Comparison of ENCODE assay signal across 12 cellular contexts in genomic region chr1:1421907-1422464, GRCh38. TPM values are rescaled to one million over a fixed set of nuclear protein-coding genes. Genes with fewer than 3 reads are reported as not detected.
DNase-seq lines count a peak whose midpoint lies in the region; ATAC-seq and TF ChIP-seq lines count a peak whose summit lies in the region.
"Had no signal": no experiment of that assay in that cellular context is flagged by ENCODE, and none has a peak within 500 bp of the region (broad histone marks: within the 10 kb centered on the region; RNA-seq: fewer than 3 reads in every experiment).

No MANE protein-coding gene starts in this region.

- DNase-seq in H7 (peak; percentile 69), RWPE1 (ENCODE audit: low spot score) (no peak), iPS-NIHi11 (ENCODE audit: low spot score) (peak; percentile 5), substantia nigra (lab: John Stamatoyannopoulos, UW) (no peak), sigmoid colon (no peak), NCI-H146 (lab: John Stamatoyannopoulos, UW) (no peak), SIG-M5 (lab: John Stamatoyannopoulos, UW) (no peak)
- DNase-seq: activated CD4-positive, alpha-beta T cell treated with anti-CD3 and anti-CD28 coated beads, Interleukin-2, amount 10 ng/mL, durations not matched to agents 24 days and 14 days; activated T-cell treated with anti-CD3 and anti-CD28 coated beads, Interleukin-2, amount 50 U/mL, for 24 hours; NCI-H2029 had no signal

- CTCF ChIA-PET in RWPE1 (lab: Yijun Ruan, JAX) = interaction anchor here (0.5 kb wide), 1 partner anchor 70 kb away, joined by 3 read pairs; no protein-coding TSS in a partner anchor

- peak overlapping the region; percentile 75 for H3K27ac ChIP-seq in RWPE1
- H3K27ac ChIP-seq in substantia nigra (ENCODE audit: low read depth, low read length, poor library complexity, severe bottlenecking) = peak overlapping the region; percentile 90
- peak overlapping the region in 2 of 4 donors; percentile 61 to 71 for H3K27ac ChIP-seq in sigmoid colon

- intact Hi-C loops in sigmoid colon (cut with DNase I) = loop anchor here (2.0 kb wide), 1 partner anchor 19 kb away; no protein-coding TSS in a partner anchor

- no peaks in the 10 kb centered on the region for H3K36me3 ChIP-seq in H7 (replicated peaks; ENCODE audit: control insufficient read depth, insufficient read depth, low read length)
- H3K36me3 ChIP-seq in sigmoid colon = no peaks in the 10 kb centered on the region

- no peaks in the 10 kb centered on the region for H3K27me3 ChIP-seq in H7 (ENCODE audit: control insufficient read depth, insufficient read depth, low read length)
- no peaks in the 10 kb centered on the region for H3K27me3 ChIP-seq in sigmoid colon

- TF ChIP-seq POLR2A in sigmoid colon (IDR thresholded peaks at IDR 0.05) = no peak

- H3K4me3 ChIP-seq in H7 (ENCODE audit: insufficient read depth, low read depth, low read length) (no peak overlapping the region), sigmoid colon (no peak overlapping the region)

- no peak for TF ChIP-seq EP300 in sigmoid colon (IDR thresholded peaks at IDR 0.05)

- TF ChIP-seq CTCF in RWPE1 (conservative IDR thresholded peaks at IDR 0.05; ENCODE audit: low read depth) (no peak), sigmoid colon (IDR thresholded peaks at IDR 0.05) (no peak)

- H3K4me1 ChIP-seq in sigmoid colon = peaks cover 0 to 31% (median 23%) of the 10 kb centered on the region in 4 donors

- no peak for ATAC-seq in GM18517 (IDR thresholded peaks at IDR 0.05; ENCODE audit: unreplicated experiment)

- POLR2A ChIA-PET in RWPE1 (lab: Yijun Ruan, JAX; ENCODE audit: low non-redundant PET) = interaction anchor here (1.1 kb wide), 1 partner anchor 22 kb away, joined by 3 read pairs; the partner anchor contains the start of gene CCNL2

- H3K9me3 ChIP-seq in sigmoid colon = no peaks in the 10 kb centered on the region

- 76 to 85% methylated on average over 7 of the region's 7 CpGs for WGBS in sigmoid colon, 2 donors

RNA-seq across cellular contexts. Expression of gene ANKRD65, which starts 0.9 kb away (rescaled TPM):
- total RNA-seq in H7 (2014; rRNA removed; shearing (Covaris generic)) = 0.67 TPM in 1 of 2 replicates, not detected in the other
- total RNA-seq in sigmoid colon = 10 to 100 TPM; 10.0 to 23.0 (median 15.8) TPM
- 1 to 10 TPM in 2 of 3 donors, under 1 TPM in 1; 0.69 to 5.4 (median 3.8) TPM for polyA plus RNA-seq in sigmoid colon
- total RNA-seq: activated CD4-positive, alpha-beta T cell treated with anti-CD3 and anti-CD28 coated beads, Interleukin-2, amount 10 ng/mL, durations not matched to agents 24 days and 14 days; activated naive CD8-positive, alpha-beta T cell treated with anti-CD3 and anti-CD28 coated beads for 36 hours had no signal

RNA-seq across cellular contexts. Expression of gene VWA1, which starts 13.5 kb away (rescaled TPM):
- 32.1 and 37.1 TPM in 2 replicates for total RNA-seq in H7 (2014; rRNA removed; shearing (Covaris generic))
- total RNA-seq in sigmoid colon = 100 to 1,000 TPM in 1 of 4 donors, 10 to 100 TPM in 3; 47.1 to 107 (median 71.1) TPM
- 10 to 100 TPM in 1 of 3 donors, 1 to 10 TPM in 2; 2.4 to 44.2 (median 3.7) TPM for polyA plus RNA-seq in sigmoid colon

RNA-seq across cellular contexts. Expression of gene MRPL20, which starts 14.9 kb away (rescaled TPM):
- 184 and 267 TPM in 2 replicates for total RNA-seq in H7 (2014; rRNA removed; shearing (Covaris generic))
- 100 to 1,000 TPM; 133 to 235 (median 206) TPM for total RNA-seq in sigmoid colon
- 100 to 1,000 TPM; 155 to 216 (median 171) TPM for polyA plus RNA-seq in sigmoid colon

RNA-seq across cellular contexts. Expression of gene CCNL2, which starts 22.9 kb away (rescaled TPM):
- 147 and 200 TPM in 2 replicates for total RNA-seq in H7 (2014; rRNA removed; shearing (Covaris generic))
- total RNA-seq in sigmoid colon = 100 to 1,000 TPM; 139 to 375 (median 173) TPM
- 10 to 100 TPM; 15.0 to 99.6 (median 16.2) TPM for polyA plus RNA-seq in sigmoid colon

RNA-seq across cellular contexts. Expression of gene ATAD3C, which starts 27.5 kb away (rescaled TPM):
- 0.14 and 0.74 TPM in 2 replicates for total RNA-seq in H7 (2014; rRNA removed; shearing (Covaris generic))
- total RNA-seq in sigmoid colon = under 1 TPM; 0.16 to 0.55 (median 0.45) TPM
- polyA plus RNA-seq in sigmoid colon = 1 to 10 TPM in 1 of 3 donors, under 1 TPM in 1, not detected in 1; under 0.01 to 1.5 TPM

Comparison
In these comparisons a context has a peak if more than half of its experiments do, and no peak if none do; other contexts are left out.
1. DNase-seq: peak in H7 (single experiment) and iPS-NIHi11 (single experiment); none in RWPE1 (single experiment), substantia nigra (0 of 49), sigmoid colon (single experiment), NCI-H146 (single experiment) and SIG-M5 (single experiment).